In the genomic region with DNA sequence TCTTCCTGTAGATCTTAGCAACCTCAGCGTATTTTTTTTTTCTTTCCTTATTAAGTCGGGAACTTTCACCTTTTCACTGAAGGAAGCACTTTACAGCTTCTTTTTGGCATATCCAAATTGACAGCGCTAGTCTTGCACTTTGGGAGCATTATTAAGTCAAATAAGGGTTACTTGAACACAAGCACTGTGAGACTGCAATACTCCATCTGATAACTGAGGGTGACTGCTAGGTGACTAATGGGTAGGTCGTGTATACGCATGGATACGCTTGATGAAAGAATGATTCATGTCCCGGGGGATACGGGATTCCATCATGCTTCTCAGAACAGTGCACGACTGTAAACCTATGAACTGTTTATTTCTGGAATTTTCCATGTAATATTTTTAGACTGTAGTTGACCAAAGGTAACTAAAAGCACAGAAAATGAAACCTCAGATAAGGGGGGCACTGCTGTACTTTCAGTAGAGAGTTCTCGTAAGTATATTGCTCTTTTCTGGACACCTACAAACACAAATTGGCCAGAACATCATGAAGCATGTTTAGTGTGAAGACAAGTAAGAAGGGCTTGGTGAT, we compare ENCODE assay signal across 1 cellular context.
A peak's percentile ranks its signal among the peaks of the same experiment; 100 is the strongest.
TF ChIP-seq lines count a peak whose summit lies in the region.

No MANE protein-coding gene starts in this region.

TF ChIP-seq in K562, 482 proteins besides CTCF, POLR2A, EP300 and RAD21 (continued from another document and continues in another):
- TF ChIP-seq, protein P1, sequence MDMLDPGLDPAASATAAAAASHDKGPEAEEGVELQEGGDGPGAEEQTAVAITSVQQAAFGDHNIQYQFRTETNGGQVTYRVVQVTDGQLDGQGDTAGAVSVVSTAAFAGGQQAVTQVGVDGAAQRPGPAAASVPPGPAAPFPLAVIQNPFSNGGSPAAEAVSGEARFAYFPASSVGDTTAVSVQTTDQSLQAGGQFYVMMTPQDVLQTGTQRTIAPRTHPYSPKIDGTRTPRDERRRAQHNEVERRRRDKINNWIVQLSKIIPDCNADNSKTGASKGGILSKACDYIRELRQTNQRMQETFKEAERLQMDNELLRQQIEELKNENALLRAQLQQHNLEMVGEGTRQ (CRISPR knock-in tag; IDR thresholded peaks at IDR 0.05) = no peak
- no peak for TF ChIP-seq DIDO1 (tag; IDR thresholded peaks at IDR 0.05; ENCODE audit: low read depth)
- no peak for TF ChIP-seq SLC30A9 (CRISPR knock-in tag; IDR thresholded peaks at IDR 0.05)
- no peak for TF ChIP-seq HCFC1 (IDR thresholded peaks at IDR 0.05; ENCODE audit: low read depth, low read length)
- peak; percentile 78 for TF ChIP-seq SMAD1 (IDR thresholded peaks at IDR 0.05; ENCODE audit: low read depth, low read length, partially characterized antibody)
- no peak for TF ChIP-seq MBD1 (CRISPR knock-in tag; IDR thresholded peaks at IDR 0.05)
- TF ChIP-seq NCOA6 (IDR thresholded peaks at IDR 0.05) = no peak
- peak; percentile 77; the same call in 1 of the 2 replicates for TF ChIP-seq ZNF445 (CRISPR knock-in tag; IDR thresholded peaks at IDR 0.05; ENCODE audit: low read depth)
- TF ChIP-seq MTA3 (IDR thresholded peaks at IDR 0.05; ENCODE audit: borderline replicate concordance) = peak; percentile 59; the same call in 1 of the 2 replicates
- TF ChIP-seq HMG20A (CRISPR knock-in tag; conservative IDR thresholded peaks at IDR 0.05) = no peak
- no peak for TF ChIP-seq POLR3A (IDR thresholded peaks at IDR 0.05; ENCODE audit: borderline replicate concordance, extremely low read depth, insufficient read depth, insufficient read length)
- no peak for TF ChIP-seq ZNF436 (CRISPR knock-in tag; IDR thresholded peaks at IDR 0.05)
- peak in 1 of 2 experiments; percentile 80; a peak in 1 of 4 replicates for TF ChIP-seq MCM7 (IDR thresholded peaks at IDR 0.05)
- 0 out of 4 replicates have a peak, but pooled peaks of 1 of the 2 experiments have one; percentile 61 for TF ChIP-seq SRF (CRISPR knock-in tag; IDR thresholded peaks at IDR 0.05)
- peak; percentile 55; the same call in 1 of the 2 replicates for TF ChIP-seq MYC (IDR thresholded peaks at IDR 0.05; ENCODE audit: low read depth, low read length)
- no peak for TF ChIP-seq MYC (CRISPR knock-in tag; IDR thresholded peaks at IDR 0.05; ENCODE audit: borderline replicate concordance, low read depth)
- no peak for TF ChIP-seq ETV5 (CRISPR knock-in tag; IDR thresholded peaks at IDR 0.05; ENCODE audit: low read depth)
- TF ChIP-seq BACH1 (tag; IDR thresholded peaks at IDR 0.05) = peak; percentile 76; the same call in 1 of the 2 replicates
- TF ChIP-seq BHLHE40 (IDR thresholded peaks at IDR 0.05; ENCODE audit: low read length) = peak; percentile 15; the same call in 1 of the 2 replicates
- 0 out of 2 replicates have a peak, but pooled peaks have one; percentile 13 for TF ChIP-seq HBP1 (CRISPR knock-in tag; IDR thresholded peaks at IDR 0.05)
- no peak for TF ChIP-seq PURB (CRISPR knock-in tag; IDR thresholded peaks at IDR 0.05; ENCODE audit: low read depth)
- TF ChIP-seq, protein P2, sequence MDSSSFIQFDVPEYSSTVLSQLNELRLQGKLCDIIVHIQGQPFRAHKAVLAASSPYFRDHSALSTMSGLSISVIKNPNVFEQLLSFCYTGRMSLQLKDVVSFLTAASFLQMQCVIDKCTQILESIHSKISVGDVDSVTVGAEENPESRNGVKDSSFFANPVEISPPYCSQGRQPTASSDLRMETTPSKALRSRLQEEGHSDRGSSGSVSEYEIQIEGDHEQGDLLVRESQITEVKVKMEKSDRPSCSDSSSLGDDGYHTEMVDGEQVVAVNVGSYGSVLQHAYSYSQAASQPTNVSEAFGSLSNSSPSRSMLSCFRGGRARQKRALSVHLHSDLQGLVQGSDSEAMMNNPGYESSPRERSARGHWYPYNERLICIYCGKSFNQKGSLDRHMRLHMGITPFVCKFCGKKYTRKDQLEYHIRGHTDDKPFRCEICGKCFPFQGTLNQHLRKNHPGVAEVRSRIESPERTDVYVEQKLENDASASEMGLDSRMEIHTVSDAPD (CRISPR knock-in tag; IDR thresholded peaks at IDR 0.05) = no peak
- TF ChIP-seq SOX6 (IDR thresholded peaks at IDR 0.05) = peak; percentile 60; the same call in 1 of the 2 replicates
- TF ChIP-seq, protein P3, sequence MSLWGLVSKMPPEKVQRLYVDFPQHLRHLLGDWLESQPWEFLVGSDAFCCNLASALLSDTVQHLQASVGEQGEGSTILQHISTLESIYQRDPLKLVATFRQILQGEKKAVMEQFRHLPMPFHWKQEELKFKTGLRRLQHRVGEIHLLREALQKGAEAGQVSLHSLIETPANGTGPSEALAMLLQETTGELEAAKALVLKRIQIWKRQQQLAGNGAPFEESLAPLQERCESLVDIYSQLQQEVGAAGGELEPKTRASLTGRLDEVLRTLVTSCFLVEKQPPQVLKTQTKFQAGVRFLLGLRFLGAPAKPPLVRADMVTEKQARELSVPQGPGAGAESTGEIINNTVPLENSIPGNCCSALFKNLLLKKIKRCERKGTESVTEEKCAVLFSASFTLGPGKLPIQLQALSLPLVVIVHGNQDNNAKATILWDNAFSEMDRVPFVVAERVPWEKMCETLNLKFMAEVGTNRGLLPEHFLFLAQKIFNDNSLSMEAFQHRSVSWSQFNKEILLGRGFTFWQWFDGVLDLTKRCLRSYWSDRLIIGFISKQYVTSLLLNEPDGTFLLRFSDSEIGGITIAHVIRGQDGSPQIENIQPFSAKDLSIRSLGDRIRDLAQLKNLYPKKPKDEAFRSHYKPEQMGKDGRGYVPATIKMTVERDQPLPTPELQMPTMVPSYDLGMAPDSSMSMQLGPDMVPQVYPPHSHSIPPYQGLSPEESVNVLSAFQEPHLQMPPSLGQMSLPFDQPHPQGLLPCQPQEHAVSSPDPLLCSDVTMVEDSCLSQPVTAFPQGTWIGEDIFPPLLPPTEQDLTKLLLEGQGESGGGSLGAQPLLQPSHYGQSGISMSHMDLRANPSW (CRISPR knock-in tag; IDR thresholded peaks at IDR 0.05) = no peak
- TF ChIP-seq ZC3H8 (IDR thresholded peaks at IDR 0.05) = no peak
- TF ChIP-seq NCOA2 (IDR thresholded peaks at IDR 0.05; ENCODE audit: partially characterized antibody in 2 of 2) = peak in 1 of 2 experiments; percentile 96
- TF ChIP-seq ZNF124 (CRISPR knock-in tag; IDR thresholded peaks at IDR 0.05) = no peak
- TF ChIP-seq CREM (IDR thresholded peaks at IDR 0.05; ENCODE audit: low read depth) = peak; percentile 72
- TF ChIP-seq ZNF23 (CRISPR knock-in tag; IDR thresholded peaks at IDR 0.05) = no peak
- TF ChIP-seq, protein P4, sequence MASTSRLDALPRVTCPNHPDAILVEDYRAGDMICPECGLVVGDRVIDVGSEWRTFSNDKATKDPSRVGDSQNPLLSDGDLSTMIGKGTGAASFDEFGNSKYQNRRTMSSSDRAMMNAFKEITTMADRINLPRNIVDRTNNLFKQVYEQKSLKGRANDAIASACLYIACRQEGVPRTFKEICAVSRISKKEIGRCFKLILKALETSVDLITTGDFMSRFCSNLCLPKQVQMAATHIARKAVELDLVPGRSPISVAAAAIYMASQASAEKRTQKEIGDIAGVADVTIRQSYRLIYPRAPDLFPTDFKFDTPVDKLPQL (IDR thresholded peaks at IDR 0.05; ENCODE audit: extremely low read depth, insufficient read length) = no peak
- no peak for TF ChIP-seq DNMT1 (IDR thresholded peaks at IDR 0.05)
- TF ChIP-seq RAD51 (IDR thresholded peaks at IDR 0.05; ENCODE audit: borderline replicate concordance, low read depth) = no peak
- peak; percentile 14; the same call in 1 of the 2 replicates for TF ChIP-seq ZSCAN32 (CRISPR knock-in tag; IDR thresholded peaks at IDR 0.05)
- TF ChIP-seq C11orf30 (IDR thresholded peaks at IDR 0.05; ENCODE audit: low read depth) = peak; percentile 78
- no peak for TF ChIP-seq NCOA1 (IDR thresholded peaks at IDR 0.05; ENCODE audit: low read depth)
- peak; percentile 76; the same call in 1 of the 2 replicates for TF ChIP-seq DDX20 (tag; IDR thresholded peaks at IDR 0.05; ENCODE audit: low read depth)
- TF ChIP-seq ZNF696 (CRISPR knock-in tag; conservative IDR thresholded peaks at IDR 0.05) = no peak
- TF ChIP-seq U2AF2 (optimal IDR thresholded peaks at IDR 0.05; ENCODE audit: low read depth, low read length) = no peak
- TF ChIP-seq ZBTB9 (CRISPR knock-in tag; IDR thresholded peaks at IDR 0.05) = 0 out of 2 replicates have a peak, but pooled peaks have one; percentile 38
- TF ChIP-seq, protein P5, sequence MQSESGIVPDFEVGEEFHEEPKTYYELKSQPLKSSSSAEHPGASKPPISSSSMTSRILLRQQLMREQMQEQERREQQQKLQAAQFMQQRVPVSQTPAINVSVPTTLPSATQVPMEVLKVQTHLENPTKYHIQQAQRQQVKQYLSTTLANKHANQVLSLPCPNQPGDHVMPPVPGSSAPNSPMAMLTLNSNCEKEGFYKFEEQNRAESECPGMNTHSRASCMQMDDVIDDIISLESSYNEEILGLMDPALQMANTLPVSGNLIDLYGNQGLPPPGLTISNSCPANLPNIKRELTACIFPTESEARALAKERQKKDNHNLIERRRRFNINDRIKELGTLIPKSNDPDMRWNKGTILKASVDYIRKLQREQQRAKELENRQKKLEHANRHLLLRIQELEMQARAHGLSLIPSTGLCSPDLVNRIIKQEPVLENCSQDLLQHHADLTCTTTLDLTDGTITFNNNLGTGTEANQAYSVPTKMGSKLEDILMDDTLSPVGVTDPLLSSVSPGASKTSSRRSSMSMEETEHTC (IDR thresholded peaks at IDR 0.05) = no peak
- TF ChIP-seq ZNF232 (CRISPR knock-in tag; IDR thresholded peaks at IDR 0.05) = no peak
- TF ChIP-seq ZNF717 (CRISPR knock-in tag; IDR thresholded peaks at IDR 0.05) = no peak
- peak; percentile 79 for TF ChIP-seq CXXC5 (CRISPR knock-in tag; IDR thresholded peaks at IDR 0.05)
- TF ChIP-seq SMAD3 (CRISPR knock-in tag; conservative IDR thresholded peaks at IDR 0.05) = peak; percentile 74; the same call in 1 of the 2 replicates
- no peak; the same call in none of the 2 replicates for TF ChIP-seq NFRKB (IDR thresholded peaks at IDR 0.05; ENCODE audit: low read depth)
- no peak for TF ChIP-seq TAF15 (IDR thresholded peaks at IDR 0.05; ENCODE audit: low read depth, low read length)
- TF ChIP-seq ELF4 (CRISPR knock-in tag; IDR thresholded peaks at IDR 0.05) = no peak
- TF ChIP-seq ZC3H4 (CRISPR knock-in tag; IDR thresholded peaks at IDR 0.05; ENCODE audit: borderline replicate concordance) = no peak
- peak; percentile 56; the same call in 1 of the 2 replicates for TF ChIP-seq STAT5A (IDR thresholded peaks at IDR 0.05; ENCODE audit: borderline replicate concordance, low read length)
- no peak for TF ChIP-seq FOXK1 (CRISPR knock-in tag; IDR thresholded peaks at IDR 0.05; ENCODE audit: borderline replicate concordance)
- no peak for TF ChIP-seq SIN3B (IDR thresholded peaks at IDR 0.05; ENCODE audit: low read depth)
- TF ChIP-seq ZNF217 (CRISPR knock-in tag; IDR thresholded peaks at IDR 0.05) = no peak
- TF ChIP-seq, protein P6, sequence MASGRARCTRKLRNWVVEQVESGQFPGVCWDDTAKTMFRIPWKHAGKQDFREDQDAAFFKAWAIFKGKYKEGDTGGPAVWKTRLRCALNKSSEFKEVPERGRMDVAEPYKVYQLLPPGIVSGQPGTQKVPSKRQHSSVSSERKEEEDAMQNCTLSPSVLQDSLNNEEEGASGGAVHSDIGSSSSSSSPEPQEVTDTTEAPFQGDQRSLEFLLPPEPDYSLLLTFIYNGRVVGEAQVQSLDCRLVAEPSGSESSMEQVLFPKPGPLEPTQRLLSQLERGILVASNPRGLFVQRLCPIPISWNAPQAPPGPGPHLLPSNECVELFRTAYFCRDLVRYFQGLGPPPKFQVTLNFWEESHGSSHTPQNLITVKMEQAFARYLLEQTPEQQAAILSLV (tag; IDR thresholded peaks at IDR 0.05) = no peak
- peak; percentile 85 for TF ChIP-seq MTA1 (IDR thresholded peaks at IDR 0.05; ENCODE audit: borderline replicate concordance)
- no peak for TF ChIP-seq SREBF1 (IDR thresholded peaks at IDR 0.05; ENCODE audit: borderline replicate concordance, low read depth, low read length)
- TF ChIP-seq SRSF7 (optimal IDR thresholded peaks at IDR 0.05; ENCODE audit: low read depth, low read length) = no peak
- TF ChIP-seq, protein P7, sequence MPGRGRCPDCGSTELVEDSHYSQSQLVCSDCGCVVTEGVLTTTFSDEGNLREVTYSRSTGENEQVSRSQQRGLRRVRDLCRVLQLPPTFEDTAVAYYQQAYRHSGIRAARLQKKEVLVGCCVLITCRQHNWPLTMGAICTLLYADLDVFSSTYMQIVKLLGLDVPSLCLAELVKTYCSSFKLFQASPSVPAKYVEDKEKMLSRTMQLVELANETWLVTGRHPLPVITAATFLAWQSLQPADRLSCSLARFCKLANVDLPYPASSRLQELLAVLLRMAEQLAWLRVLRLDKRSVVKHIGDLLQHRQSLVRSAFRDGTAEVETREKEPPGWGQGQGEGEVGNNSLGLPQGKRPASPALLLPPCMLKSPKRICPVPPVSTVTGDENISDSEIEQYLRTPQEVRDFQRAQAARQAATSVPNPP (IDR thresholded peaks at IDR 0.05; ENCODE audit: borderline replicate concordance, insufficient read depth, insufficient read length) = no peak
- TF ChIP-seq SNAPC5 (CRISPR knock-in tag; IDR thresholded peaks at IDR 0.05) = no peak
